In the genomic region with DNA sequence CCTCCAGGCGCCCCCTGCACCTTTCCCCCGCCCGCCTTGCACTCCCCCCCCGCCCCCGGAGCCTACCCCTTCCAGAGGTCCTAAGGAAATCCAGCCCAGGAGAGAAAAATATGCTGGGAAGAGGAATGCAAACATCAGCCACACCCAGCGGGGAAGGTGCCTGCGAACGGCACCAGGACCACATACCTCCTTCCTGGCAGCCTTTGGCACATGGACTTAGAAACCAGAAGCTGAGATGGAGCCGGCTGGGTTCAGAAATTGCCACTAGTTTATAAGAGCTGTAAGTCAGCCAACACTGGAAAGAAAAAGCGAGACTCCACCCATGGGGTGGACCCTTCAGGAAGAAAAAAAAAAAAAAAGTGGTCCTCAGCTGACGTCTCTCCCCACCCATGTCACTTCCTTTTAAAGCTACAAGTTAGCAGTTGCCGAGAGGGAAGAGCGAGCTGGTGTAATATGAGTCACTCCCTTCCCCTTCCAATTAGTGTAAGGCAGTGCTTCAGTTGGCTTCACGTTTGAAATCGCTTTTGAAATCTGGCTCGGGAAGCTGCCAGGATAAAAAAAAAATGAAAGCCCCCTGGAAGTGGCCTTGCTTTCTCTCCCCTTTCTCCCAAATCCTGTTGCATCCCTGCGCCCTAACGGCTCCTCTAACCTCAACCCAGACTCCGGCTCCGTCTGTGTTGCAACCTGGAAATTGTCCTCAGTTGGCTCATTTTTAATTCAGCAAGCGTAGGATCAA, we compare ENCODE assay signal across 1 cellular context.
A peak's percentile ranks its signal among the peaks of the same experiment; 100 is the strongest.
TF ChIP-seq lines count a peak whose summit lies in the region.

A gene with protein sequence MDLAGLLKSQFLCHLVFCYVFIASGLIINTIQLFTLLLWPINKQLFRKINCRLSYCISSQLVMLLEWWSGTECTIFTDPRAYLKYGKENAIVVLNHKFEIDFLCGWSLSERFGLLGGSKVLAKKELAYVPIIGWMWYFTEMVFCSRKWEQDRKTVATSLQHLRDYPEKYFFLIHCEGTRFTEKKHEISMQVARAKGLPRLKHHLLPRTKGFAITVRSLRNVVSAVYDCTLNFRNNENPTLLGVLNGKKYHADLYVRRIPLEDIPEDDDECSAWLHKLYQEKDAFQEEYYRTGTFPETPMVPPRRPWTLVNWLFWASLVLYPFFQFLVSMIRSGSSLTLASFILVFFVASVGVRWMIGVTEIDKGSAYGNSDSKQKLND (minus strand): TSS at position 310 of the 736 bp plus-strand sequence. CDS start 41,848 bp downstream, outside the sequence.

TF ChIP-seq in HEK293, 187 proteins besides CTCF, POLR2A, EP300 and RAD21 (continued from another document and continues in another):
- TF ChIP-seq, protein P1, sequence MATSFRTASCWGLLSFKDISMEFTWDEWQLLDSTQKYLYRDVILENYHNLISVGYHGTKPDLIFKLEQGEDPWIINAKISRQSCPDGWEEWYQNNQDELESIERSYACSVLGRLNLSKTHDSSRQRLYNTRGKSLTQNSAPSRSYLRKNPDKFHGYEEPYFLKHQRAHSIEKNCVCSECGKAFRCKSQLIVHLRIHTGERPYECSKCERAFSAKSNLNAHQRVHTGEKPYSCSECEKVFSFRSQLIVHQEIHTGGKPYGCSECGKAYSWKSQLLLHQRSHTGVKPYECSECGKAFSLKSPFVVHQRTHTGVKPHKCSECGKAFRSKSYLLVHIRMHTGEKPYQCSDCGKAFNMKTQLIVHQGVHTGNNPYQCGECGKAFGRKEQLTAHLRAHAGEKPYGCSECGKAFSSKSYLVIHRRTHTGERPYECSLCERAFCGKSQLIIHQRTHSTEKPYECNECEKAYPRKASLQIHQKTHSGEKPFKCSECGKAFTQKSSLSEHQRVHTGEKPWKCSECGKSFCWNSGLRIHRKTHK (tag by site-specific recombination; IDR thresholded peaks at IDR 0.05), result no peak
- peak; percentile 90 for TF ChIP-seq MYNN (tag by site-specific recombination; IDR thresholded peaks at IDR 0.05; ENCODE audit: borderline replicate concordance)
- TF ChIP-seq ZNF140 (tag by site-specific recombination; IDR thresholded peaks at IDR 0.05), result no peak
- TF ChIP-seq ZNF843 (tag by site-specific recombination; IDR thresholded peaks at IDR 0.05), result 0 out of 2 replicates have a peak, but pooled peaks have one; percentile 28
- TF ChIP-seq REPIN1 (tag by site-specific recombination; IDR thresholded peaks at IDR 0.05; ENCODE audit: low read depth), result no peak
- TF ChIP-seq ZNF623 (tag by site-specific recombination; IDR thresholded peaks at IDR 0.05), result no peak
- TF ChIP-seq KLF7 (tag by site-specific recombination; IDR thresholded peaks at IDR 0.05; ENCODE audit: borderline replicate concordance), result peak; percentile 45; the same call in 1 of the 2 replicates
- no peak for TF ChIP-seq ZNF354C (tag by site-specific recombination; IDR thresholded peaks at IDR 0.05; ENCODE audit: borderline replicate concordance, low read depth)
- TF ChIP-seq, protein P2, sequence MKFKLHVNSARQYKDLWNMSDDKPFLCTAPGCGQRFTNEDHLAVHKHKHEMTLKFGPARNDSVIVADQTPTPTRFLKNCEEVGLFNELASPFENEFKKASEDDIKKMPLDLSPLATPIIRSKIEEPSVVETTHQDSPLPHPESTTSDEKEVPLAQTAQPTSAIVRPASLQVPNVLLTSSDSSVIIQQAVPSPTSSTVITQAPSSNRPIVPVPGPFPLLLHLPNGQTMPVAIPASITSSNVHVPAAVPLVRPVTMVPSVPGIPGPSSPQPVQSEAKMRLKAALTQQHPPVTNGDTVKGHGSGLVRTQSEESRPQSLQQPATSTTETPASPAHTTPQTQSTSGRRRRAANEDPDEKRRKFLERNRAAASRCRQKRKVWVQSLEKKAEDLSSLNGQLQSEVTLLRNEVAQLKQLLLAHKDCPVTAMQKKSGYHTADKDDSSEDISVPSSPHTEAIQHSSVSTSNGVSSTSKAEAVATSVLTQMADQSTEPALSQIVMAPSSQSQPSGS (tag by site-specific recombination; IDR thresholded peaks at IDR 0.05; ENCODE audit: low read depth), result peak; percentile 58; the same call in 1 of the 2 replicates
- TF ChIP-seq, protein P3, sequence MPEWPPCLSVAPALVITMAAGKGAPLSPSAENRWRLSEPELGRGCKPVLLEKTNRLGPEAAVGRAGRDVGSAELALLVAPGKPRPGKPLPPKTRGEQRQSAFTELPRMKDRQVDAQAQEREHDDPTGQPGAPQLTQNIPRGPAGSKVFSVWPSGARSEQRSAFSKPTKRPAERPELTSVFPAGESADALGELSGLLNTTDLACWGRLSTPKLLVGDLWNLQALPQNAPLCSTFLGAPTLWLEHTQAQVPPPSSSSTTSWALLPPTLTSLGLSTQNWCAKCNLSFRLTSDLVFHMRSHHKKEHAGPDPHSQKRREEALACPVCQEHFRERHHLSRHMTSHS (tag by site-specific recombination; IDR thresholded peaks at IDR 0.05), result no peak
- no peak for TF ChIP-seq ZNF664 (tag by site-specific recombination; IDR thresholded peaks at IDR 0.05)
- no peak for TF ChIP-seq ZNF175 (tag by site-specific recombination; IDR thresholded peaks at IDR 0.05)
- TF ChIP-seq TCF7L2 (IDR thresholded peaks at IDR 0.05; ENCODE audit: borderline replicate concordance, low read depth, low read length), result no peak
- TF ChIP-seq SP3 (tag by site-specific recombination; IDR thresholded peaks at IDR 0.05), result peak; percentile 80
- peak; percentile 30; the same call in 1 of the 2 replicates for TF ChIP-seq ZNF558 (tag by site-specific recombination; IDR thresholded peaks at IDR 0.05)
- TF ChIP-seq ZNF521 (tag by site-specific recombination; IDR thresholded peaks at IDR 0.05), result no peak
- TF ChIP-seq MEIS1 (CRISPR knock-in tag; IDR thresholded peaks at IDR 0.05; ENCODE audit: borderline replicate concordance), result no peak
- TF ChIP-seq ZNF629 (tag by site-specific recombination; IDR thresholded peaks at IDR 0.05), result peak; percentile 95
- TF ChIP-seq, protein P4, sequence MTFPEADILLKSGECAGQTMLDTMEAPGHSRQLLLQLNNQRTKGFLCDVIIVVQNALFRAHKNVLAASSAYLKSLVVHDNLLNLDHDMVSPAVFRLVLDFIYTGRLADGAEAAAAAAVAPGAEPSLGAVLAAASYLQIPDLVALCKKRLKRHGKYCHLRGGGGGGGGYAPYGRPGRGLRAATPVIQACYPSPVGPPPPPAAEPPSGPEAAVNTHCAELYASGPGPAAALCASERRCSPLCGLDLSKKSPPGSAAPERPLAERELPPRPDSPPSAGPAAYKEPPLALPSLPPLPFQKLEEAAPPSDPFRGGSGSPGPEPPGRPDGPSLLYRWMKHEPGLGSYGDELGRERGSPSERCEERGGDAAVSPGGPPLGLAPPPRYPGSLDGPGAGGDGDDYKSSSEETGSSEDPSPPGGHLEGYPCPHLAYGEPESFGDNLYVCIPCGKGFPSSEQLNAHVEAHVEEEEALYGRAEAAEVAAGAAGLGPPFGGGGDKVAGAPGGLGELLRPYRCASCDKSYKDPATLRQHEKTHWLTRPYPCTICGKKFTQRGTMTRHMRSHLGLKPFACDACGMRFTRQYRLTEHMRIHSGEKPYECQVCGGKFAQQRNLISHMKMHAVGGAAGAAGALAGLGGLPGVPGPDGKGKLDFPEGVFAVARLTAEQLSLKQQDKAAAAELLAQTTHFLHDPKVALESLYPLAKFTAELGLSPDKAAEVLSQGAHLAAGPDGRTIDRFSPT (tag by site-specific recombination; IDR thresholded peaks at IDR 0.05), result no peak
- no peak for TF ChIP-seq ZNF626 (tag by site-specific recombination; IDR thresholded peaks at IDR 0.05)
- no peak for TF ChIP-seq IKZF3 (tag by site-specific recombination; IDR thresholded peaks at IDR 0.05)
- TF ChIP-seq, protein P5, sequence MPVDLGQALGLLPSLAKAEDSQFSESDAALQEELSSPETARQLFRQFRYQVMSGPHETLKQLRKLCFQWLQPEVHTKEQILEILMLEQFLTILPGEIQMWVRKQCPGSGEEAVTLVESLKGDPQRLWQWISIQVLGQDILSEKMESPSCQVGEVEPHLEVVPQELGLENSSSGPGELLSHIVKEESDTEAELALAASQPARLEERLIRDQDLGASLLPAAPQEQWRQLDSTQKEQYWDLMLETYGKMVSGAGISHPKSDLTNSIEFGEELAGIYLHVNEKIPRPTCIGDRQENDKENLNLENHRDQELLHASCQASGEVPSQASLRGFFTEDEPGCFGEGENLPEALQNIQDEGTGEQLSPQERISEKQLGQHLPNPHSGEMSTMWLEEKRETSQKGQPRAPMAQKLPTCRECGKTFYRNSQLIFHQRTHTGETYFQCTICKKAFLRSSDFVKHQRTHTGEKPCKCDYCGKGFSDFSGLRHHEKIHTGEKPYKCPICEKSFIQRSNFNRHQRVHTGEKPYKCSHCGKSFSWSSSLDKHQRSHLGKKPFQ (tag by site-specific recombination; IDR thresholded peaks at IDR 0.05), result no peak
- TF ChIP-seq, protein P6, sequence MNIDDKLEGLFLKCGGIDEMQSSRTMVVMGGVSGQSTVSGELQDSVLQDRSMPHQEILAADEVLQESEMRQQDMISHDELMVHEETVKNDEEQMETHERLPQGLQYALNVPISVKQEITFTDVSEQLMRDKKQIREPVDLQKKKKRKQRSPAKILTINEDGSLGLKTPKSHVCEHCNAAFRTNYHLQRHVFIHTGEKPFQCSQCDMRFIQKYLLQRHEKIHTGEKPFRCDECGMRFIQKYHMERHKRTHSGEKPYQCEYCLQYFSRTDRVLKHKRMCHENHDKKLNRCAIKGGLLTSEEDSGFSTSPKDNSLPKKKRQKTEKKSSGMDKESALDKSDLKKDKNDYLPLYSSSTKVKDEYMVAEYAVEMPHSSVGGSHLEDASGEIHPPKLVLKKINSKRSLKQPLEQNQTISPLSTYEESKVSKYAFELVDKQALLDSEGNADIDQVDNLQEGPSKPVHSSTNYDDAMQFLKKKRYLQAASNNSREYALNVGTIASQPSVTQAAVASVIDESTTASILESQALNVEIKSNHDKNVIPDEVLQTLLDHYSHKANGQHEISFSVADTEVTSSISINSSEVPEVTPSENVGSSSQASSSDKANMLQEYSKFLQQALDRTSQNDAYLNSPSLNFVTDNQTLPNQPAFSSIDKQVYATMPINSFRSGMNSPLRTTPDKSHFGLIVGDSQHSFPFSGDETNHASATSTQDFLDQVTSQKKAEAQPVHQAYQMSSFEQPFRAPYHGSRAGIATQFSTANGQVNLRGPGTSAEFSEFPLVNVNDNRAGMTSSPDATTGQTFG (tag by site-specific recombination; IDR thresholded peaks at IDR 0.05; ENCODE audit: borderline replicate concordance), result no peak
- TF ChIP-seq ZNF391 (tag by site-specific recombination; IDR thresholded peaks at IDR 0.05; ENCODE audit: borderline replicate concordance, low read depth), result 0 out of 2 replicates have a peak, but pooled peaks have one; percentile 44
- TF ChIP-seq, protein P7, sequence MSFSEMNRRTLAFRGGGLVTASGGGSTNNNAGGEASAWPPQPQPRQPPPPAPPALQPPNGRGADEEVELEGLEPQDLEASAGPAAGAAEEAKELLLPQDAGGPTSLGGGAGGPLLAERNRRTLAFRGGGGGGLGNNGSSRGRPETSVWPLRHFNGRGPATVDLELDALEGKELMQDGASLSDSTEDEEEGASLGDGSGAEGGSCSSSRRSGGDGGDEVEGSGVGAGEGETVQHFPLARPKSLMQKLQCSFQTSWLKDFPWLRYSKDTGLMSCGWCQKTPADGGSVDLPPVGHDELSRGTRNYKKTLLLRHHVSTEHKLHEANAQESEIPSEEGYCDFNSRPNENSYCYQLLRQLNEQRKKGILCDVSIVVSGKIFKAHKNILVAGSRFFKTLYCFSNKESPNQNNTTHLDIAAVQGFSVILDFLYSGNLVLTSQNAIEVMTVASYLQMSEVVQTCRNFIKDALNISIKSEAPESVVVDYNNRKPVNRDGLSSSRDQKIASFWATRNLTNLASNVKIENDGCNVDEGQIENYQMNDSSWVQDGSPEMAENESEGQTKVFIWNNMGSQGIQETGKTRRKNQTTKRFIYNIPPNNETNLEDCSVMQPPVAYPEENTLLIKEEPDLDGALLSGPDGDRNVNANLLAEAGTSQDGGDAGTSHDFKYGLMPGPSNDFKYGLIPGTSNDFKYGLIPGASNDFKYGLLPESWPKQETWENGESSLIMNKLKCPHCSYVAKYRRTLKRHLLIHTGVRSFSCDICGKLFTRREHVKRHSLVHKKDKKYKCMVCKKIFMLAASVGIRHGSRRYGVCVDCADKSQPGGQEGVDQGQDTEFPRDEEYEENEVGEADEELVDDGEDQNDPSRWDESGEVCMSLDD (tag by site-specific recombination; IDR thresholded peaks at IDR 0.05), result no peak
- TF ChIP-seq GLI4 (tag by site-specific recombination; IDR thresholded peaks at IDR 0.05), result no peak
- TF ChIP-seq ZNF223 (tag by site-specific recombination; IDR thresholded peaks at IDR 0.05), result no peak
- TF ChIP-seq SCRT2 (tag by site-specific recombination; IDR thresholded peaks at IDR 0.05), result peak; percentile 96
- no peak for TF ChIP-seq GLI2 (tag by site-specific recombination; IDR thresholded peaks at IDR 0.05; ENCODE audit: borderline replicate concordance, low read depth)
- no peak for TF ChIP-seq ZNF707 (tag by site-specific recombination; IDR thresholded peaks at IDR 0.05)
- no peak for TF ChIP-seq ZNF266 (tag by site-specific recombination; IDR thresholded peaks at IDR 0.05; ENCODE audit: low read depth)
- TF ChIP-seq ZNF747 (tag by site-specific recombination; IDR thresholded peaks at IDR 0.05), result no peak
- peak; percentile 99 for TF ChIP-seq ZNF10 (tag by site-specific recombination; IDR thresholded peaks at IDR 0.05)
- TF ChIP-seq BCL11A (tag by site-specific recombination; IDR thresholded peaks at IDR 0.05; ENCODE audit: low read depth), result no peak
- TF ChIP-seq, protein P8, sequence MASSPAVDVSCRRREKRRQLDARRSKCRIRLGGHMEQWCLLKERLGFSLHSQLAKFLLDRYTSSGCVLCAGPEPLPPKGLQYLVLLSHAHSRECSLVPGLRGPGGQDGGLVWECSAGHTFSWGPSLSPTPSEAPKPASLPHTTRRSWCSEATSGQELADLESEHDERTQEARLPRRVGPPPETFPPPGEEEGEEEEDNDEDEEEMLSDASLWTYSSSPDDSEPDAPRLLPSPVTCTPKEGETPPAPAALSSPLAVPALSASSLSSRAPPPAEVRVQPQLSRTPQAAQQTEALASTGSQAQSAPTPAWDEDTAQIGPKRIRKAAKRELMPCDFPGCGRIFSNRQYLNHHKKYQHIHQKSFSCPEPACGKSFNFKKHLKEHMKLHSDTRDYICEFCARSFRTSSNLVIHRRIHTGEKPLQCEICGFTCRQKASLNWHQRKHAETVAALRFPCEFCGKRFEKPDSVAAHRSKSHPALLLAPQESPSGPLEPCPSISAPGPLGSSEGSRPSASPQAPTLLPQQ (tag by site-specific recombination; IDR thresholded peaks at IDR 0.05), result peak; percentile 91
- TF ChIP-seq, protein P9, sequence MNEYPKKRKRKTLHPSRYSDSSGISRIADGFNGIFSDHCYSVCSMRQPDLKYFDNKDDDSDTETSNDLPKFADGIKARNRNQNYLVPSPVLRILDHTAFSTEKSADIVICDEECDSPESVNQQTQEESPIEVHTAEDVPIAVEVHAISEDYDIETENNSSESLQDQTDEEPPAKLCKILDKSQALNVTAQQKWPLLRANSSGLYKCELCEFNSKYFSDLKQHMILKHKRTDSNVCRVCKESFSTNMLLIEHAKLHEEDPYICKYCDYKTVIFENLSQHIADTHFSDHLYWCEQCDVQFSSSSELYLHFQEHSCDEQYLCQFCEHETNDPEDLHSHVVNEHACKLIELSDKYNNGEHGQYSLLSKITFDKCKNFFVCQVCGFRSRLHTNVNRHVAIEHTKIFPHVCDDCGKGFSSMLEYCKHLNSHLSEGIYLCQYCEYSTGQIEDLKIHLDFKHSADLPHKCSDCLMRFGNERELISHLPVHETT (tag by site-specific recombination; IDR thresholded peaks at IDR 0.05), result peak; percentile 69
- no peak for TF ChIP-seq ZBTB7A (tag by site-specific recombination; IDR thresholded peaks at IDR 0.05; ENCODE audit: low read depth)
- no peak for TF ChIP-seq ZNF138 (tag by site-specific recombination; IDR thresholded peaks at IDR 0.05; ENCODE audit: borderline replicate concordance)
- TF ChIP-seq ZBTB48 (tag by site-specific recombination; IDR thresholded peaks at IDR 0.05), result no peak
- peak; percentile 65 for TF ChIP-seq ZBTB17 (tag by site-specific recombination; IDR thresholded peaks at IDR 0.05)
- TF ChIP-seq WT1 (tag by site-specific recombination; IDR thresholded peaks at IDR 0.05), result peak; percentile 49
